16 cellular contexts compared by ENCODE assay signal in genomic region chr20:48719598-48720255, GRCh38.
DNase-seq lines count a peak whose midpoint lies in the region; ATAC-seq lines count a peak whose summit lies in the region.
"Had no signal": no experiment of that assay in that cellular context is flagged by ENCODE, and none has a peak within 500 bp of the region (broad histone marks: within the 10 kb centered on the region; RNA-seq: fewer than 3 reads in every experiment).

No MANE protein-coding gene starts in this region.

- peaks cover 55% of the 10 kb centered on the region for H3K36me3 Mint-ChIP-seq in activated CD8-positive, alpha-beta memory T cell treated with anti-CD3 and anti-CD28 coated beads, Interleukin-2, amount 10 ng/mL, durations not matched to agents 7 days and 5 days
- H3K36me3 Mint-ChIP-seq in activated CD4-positive, alpha-beta memory T cell treated with anti-CD3 and anti-CD28 coated beads, Interleukin-2, amount 10 ng/mL, durations not matched to agents 7 days and 5 days (ENCODE audit: low read depth) = peaks cover 73% of the 10 kb centered on the region

- peaks cover 18% of the 10 kb centered on the region for H3K36me3 ChIP-seq in effector memory CD4-positive, alpha-beta T cell (ENCODE audit: control insufficient read depth, insufficient read depth, low read length)
- H3K36me3 ChIP-seq: esophagus squamous epithelium, pancreas had no signal

- H3K4me1 Mint-ChIP-seq in activated CD8-positive, alpha-beta memory T cell treated with anti-CD3 and anti-CD28 coated beads, Interleukin-2, amount 10 ng/mL, durations not matched to agents 7 days and 5 days = peaks cover 95% of the 10 kb centered on the region
- H3K4me1 Mint-ChIP-seq in activated CD4-positive, alpha-beta memory T cell treated with anti-CD3 and anti-CD28 coated beads, Interleukin-2, amount 10 ng/mL, durations not matched to agents 7 days and 5 days = peaks cover 94% of the 10 kb centered on the region
- peaks cover 92% of the 10 kb centered on the region for H3K4me1 Mint-ChIP-seq in stimulated activated naive CD8-positive, alpha-beta T cell treated with anti-CD3 and anti-CD28 coated beads, Interleukin-15, amount 100 ng/mL, for 72 hours

- ATAC-seq in activated CD8-positive, alpha-beta memory T cell treated with anti-CD3 and anti-CD28 coated beads, Interleukin-2, amount 10 ng/mL, durations not matched to agents 7 days and 5 days = no peak
- no peak for ATAC-seq in stimulated activated naive CD8-positive, alpha-beta T cell treated with anti-CD3 and anti-CD28 coated beads, Interleukin-15, amount 100 ng/mL, for 72 hours
- no peak for ATAC-seq in GM19397 (IDR thresholded peaks at IDR 0.05; ENCODE audit: unreplicated experiment)
- ATAC-seq: pancreas had no signal

- DNase-seq in activated CD8-positive, alpha-beta memory T cell treated with anti-CD3 and anti-CD28 coated beads, Interleukin-2, amount 10 ng/mL, durations not matched to agents 7 days and 5 days = no peak
- no peak for DNase-seq in activated CD8-positive, alpha-beta memory T cell treated with anti-CD3 and anti-CD28 coated beads for 24 hours
- DNase-seq in activated CD4-positive, alpha-beta memory T cell treated with anti-CD3 and anti-CD28 coated beads, Interleukin-2, amount 10 ng/mL, durations not matched to agents 7 days and 5 days = no peak
- DNase-seq in effector memory CD4-positive, alpha-beta T cell = no peak
- no peak for DNase-seq in stimulated activated naive CD8-positive, alpha-beta T cell treated with anti-CD3 and anti-CD28 coated beads, Interleukin-15, amount 100 ng/mL, for 72 hours
- DNase-seq in NCI-H526 (lab: John Stamatoyannopoulos, UW) (no peak), dedifferentiated amniotic fluid mesenchymal stem cell (ENCODE audit: extremely low spot score) (no peak)
- DNase-seq: anterior cingulate cortex, cortex of kidney, esophagus squamous epithelium, Karpas-422, NCI-H1417 treated with DMSO at 0.1 percent for 48 hours, NCI-H345 had no signal

- H3K4me1 ChIP-seq in effector memory CD4-positive, alpha-beta T cell (ENCODE audit: control insufficient read depth, insufficient read depth, low read length, poor library complexity, severe bottlenecking) = peaks cover 57% of the 10 kb centered on the region

- H3K9me3 ChIP-seq in effector memory CD4-positive, alpha-beta T cell (ENCODE audit: control insufficient read depth, low read length) = no peaks in the 10 kb centered on the region
- H3K9me3 ChIP-seq: esophagus squamous epithelium, pancreas, SJSA1 had no signal

- no peaks in the 10 kb centered on the region for H3K27me3 Mint-ChIP-seq in activated CD8-positive, alpha-beta memory T cell treated with anti-CD3 and anti-CD28 coated beads, Interleukin-2, amount 10 ng/mL, durations not matched to agents 7 days and 5 days
- no peaks in the 10 kb centered on the region for H3K27me3 Mint-ChIP-seq in activated CD4-positive, alpha-beta memory T cell treated with anti-CD3 and anti-CD28 coated beads, Interleukin-2, amount 10 ng/mL, durations not matched to agents 7 days and 5 days
- no peaks in the 10 kb centered on the region for H3K27me3 Mint-ChIP-seq in stimulated activated naive CD8-positive, alpha-beta T cell treated with anti-CD3 and anti-CD28 coated beads, Interleukin-15, amount 100 ng/mL, for 72 hours

- H3K27ac ChIP-seq in effector memory CD4-positive, alpha-beta T cell (ENCODE audit: insufficient read depth, low read length, poor library complexity, severe bottlenecking) = peak overlapping the region; percentile 35
- H3K27ac ChIP-seq: pancreas, SJSA1 had no signal

- H3K4me3 ChIP-seq in effector memory CD4-positive, alpha-beta T cell (ENCODE audit: insufficient read depth, low read depth, low read length, poor library complexity, severe bottlenecking) = no peak overlapping the region
- H3K4me3 ChIP-seq: esophagus squamous epithelium, pancreas, SJSA1 had no signal

- no peaks in the 10 kb centered on the region for H3K27me3 ChIP-seq in effector memory CD4-positive, alpha-beta T cell (replicated peaks; ENCODE audit: control insufficient read depth, insufficient read depth, low read length, poor library complexity, severe bottlenecking)
- H3K27me3 ChIP-seq: esophagus squamous epithelium, pancreas, SJSA1 had no signal

- CTCF ChIA-PET in activated CD8-positive, alpha-beta memory T cell treated with anti-CD3 and anti-CD28 coated beads, Interleukin-2, amount 10 ng/mL, durations not matched to agents 7 days and 5 days (lab: Charles Lee) = interaction anchor here (0.7 to 2.6 kb wide), 8 partner anchors 9 to 111 kb away, joined by 3 to 19 read pairs (median 5); partner anchors contain the start of gene PREX1
- CTCF ChIA-PET in activated CD4-positive, alpha-beta memory T cell treated with anti-CD3 and anti-CD28 coated beads, Interleukin-2, amount 10 ng/mL, durations not matched to agents 7 days and 5 days (lab: Charles Lee) = interaction anchor here (0.6 to 1.3 kb wide), 2 partner anchors 19 to 185 kb away, joined by 3 to 6 read pairs; no protein-coding TSS in a partner anchor

- H3K4me3 Mint-ChIP-seq in activated CD8-positive, alpha-beta memory T cell treated with anti-CD3 and anti-CD28 coated beads, Interleukin-2, amount 10 ng/mL, durations not matched to agents 7 days and 5 days = peak overlapping the region; percentile 55
- H3K4me3 Mint-ChIP-seq in activated CD4-positive, alpha-beta memory T cell treated with anti-CD3 and anti-CD28 coated beads, Interleukin-2, amount 10 ng/mL, durations not matched to agents 7 days and 5 days = peak overlapping the region; percentile 56
- H3K4me3 Mint-ChIP-seq in stimulated activated naive CD8-positive, alpha-beta T cell treated with anti-CD3 and anti-CD28 coated beads, Interleukin-15, amount 100 ng/mL, for 72 hours = peak overlapping the region; percentile 58 to 66

- peak overlapping the region; percentile 90 for H3K27ac Mint-ChIP-seq in activated CD8-positive, alpha-beta memory T cell treated with anti-CD3 and anti-CD28 coated beads, Interleukin-2, amount 10 ng/mL, durations not matched to agents 7 days and 5 days
- peak overlapping the region; percentile 83 for H3K27ac Mint-ChIP-seq in activated CD4-positive, alpha-beta memory T cell treated with anti-CD3 and anti-CD28 coated beads, Interleukin-2, amount 10 ng/mL, durations not matched to agents 7 days and 5 days
- H3K27ac Mint-ChIP-seq in stimulated activated naive CD8-positive, alpha-beta T cell treated with anti-CD3 and anti-CD28 coated beads, Interleukin-15, amount 100 ng/mL, for 72 hours = peak overlapping the region; percentile 61 to 87

- no peaks in the 10 kb centered on the region for H3K9me3 Mint-ChIP-seq in activated CD8-positive, alpha-beta memory T cell treated with anti-CD3 and anti-CD28 coated beads, Interleukin-2, amount 10 ng/mL, durations not matched to agents 7 days and 5 days (ENCODE audit: low read depth)
- H3K9me3 Mint-ChIP-seq in activated CD4-positive, alpha-beta memory T cell treated with anti-CD3 and anti-CD28 coated beads, Interleukin-2, amount 10 ng/mL, durations not matched to agents 7 days and 5 days = no peaks in the 10 kb centered on the region
- H3K9me3 Mint-ChIP-seq in stimulated activated naive CD8-positive, alpha-beta T cell treated with anti-CD3 and anti-CD28 coated beads, Interleukin-15, amount 100 ng/mL, for 72 hours = no peaks in the 10 kb centered on the region

- POLR2A ChIA-PET in activated CD4-positive, alpha-beta memory T cell treated with anti-CD3 and anti-CD28 coated beads, Interleukin-2, amount 10 ng/mL, durations not matched to agents 7 days and 5 days (lab: Charles Lee) = interaction anchor here (0.7 to 5.2 kb wide), 8 partner anchors 12 to 326 kb away, joined by 3 to 31 read pairs (median 4); partner anchors contain the start of genes CSE1L and PREX1
